Comparison of ENCODE assay signal across 8 cellular contexts in the genomic region with DNA sequence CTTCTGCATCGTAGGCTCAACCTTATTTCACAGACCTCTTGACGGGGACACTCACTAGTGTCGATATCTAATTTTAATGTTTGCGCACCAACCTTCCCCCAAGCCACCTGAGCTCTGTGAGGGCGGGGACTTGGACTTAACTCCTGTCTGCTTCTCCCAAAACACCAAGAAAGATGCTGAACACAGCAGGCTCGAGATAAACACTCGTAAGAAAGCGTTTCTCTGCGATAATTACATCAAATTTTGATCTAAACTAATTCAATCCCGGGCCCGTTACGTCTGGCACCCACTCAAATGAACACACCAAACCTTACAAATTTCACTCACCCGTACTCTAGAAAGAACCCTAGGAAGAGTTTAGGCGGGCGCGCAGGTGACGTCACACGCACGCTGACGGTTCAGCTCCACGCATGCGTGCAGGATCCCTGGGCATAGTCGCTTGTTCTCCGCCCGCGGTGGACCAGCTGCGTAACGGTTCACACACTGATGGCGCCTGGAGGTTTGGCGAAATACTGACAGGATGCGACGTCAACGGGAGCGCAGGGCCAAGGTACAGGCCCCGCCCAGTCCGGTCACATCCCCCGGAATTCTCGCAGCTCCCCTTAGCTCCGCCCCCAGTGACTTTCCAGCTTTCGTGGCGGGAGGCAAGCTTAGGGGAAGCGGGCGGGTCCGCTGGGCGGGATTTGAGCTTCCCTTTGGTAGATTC.
A peak's percentile ranks its signal among the peaks of the same experiment; 100 is the strongest.
DNase-seq lines count a peak whose midpoint lies in the region; ATAC-seq and TF ChIP-seq lines count a peak whose summit lies in the region.

A gene with protein sequence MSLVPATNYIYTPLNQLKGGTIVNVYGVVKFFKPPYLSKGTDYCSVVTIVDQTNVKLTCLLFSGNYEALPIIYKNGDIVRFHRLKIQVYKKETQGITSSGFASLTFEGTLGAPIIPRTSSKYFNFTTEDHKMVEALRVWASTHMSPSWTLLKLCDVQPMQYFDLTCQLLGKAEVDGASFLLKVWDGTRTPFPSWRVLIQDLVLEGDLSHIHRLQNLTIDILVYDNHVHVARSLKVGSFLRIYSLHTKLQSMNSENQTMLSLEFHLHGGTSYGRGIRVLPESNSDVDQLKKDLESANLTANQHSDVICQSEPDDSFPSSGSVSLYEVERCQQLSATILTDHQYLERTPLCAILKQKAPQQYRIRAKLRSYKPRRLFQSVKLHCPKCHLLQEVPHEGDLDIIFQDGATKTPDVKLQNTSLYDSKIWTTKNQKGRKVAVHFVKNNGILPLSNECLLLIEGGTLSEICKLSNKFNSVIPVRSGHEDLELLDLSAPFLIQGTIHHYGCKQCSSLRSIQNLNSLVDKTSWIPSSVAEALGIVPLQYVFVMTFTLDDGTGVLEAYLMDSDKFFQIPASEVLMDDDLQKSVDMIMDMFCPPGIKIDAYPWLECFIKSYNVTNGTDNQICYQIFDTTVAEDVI (minus strand): TSS at position 359 of the 706 bp plus-strand sequence. CDS start 32,652 bp downstream, outside the sequence.

- peak; percentile 100 for ATAC-seq in GM19025 (IDR thresholded peaks at IDR 0.05; ENCODE audit: low read depth, unreplicated experiment)
- peak; percentile 100 for ATAC-seq in HG03342 (IDR thresholded peaks at IDR 0.05; ENCODE audit: unreplicated experiment)
- ATAC-seq in central memory CD8-positive, alpha-beta T cell (replicated peaks; ENCODE audit: extremely low read depth, poor library complexity, severe bottlenecking) = peak; percentile 98

- peak within 1 kb of the TSS; percentile 96 for H3K27ac Mint-ChIP-seq in central memory CD8-positive, alpha-beta T cell (ENCODE audit: low read depth)

- peak within 1 kb of the TSS; percentile 85 for H3K4me3 ChIP-seq in AG09309 (ENCODE audit: control insufficient read depth, low read depth, low read length)

- TF ChIP-seq CTCF in AG09309 (IDR thresholded peaks at IDR 0.05; ENCODE audit: control insufficient read depth, insufficient read depth, low read depth, low read length, missing control alignments) = no peak

- peak; percentile 98 for DNase-seq in AG09309 (ENCODE audit: low read depth)
- DNase-seq in NCI-H446 (lab: John Stamatoyannopoulos, UW) = peak; percentile 95 to 99
- peak; percentile 94 for DNase-seq in activated CD4-positive, CD25-positive, alpha-beta regulatory T cell treated with anti-CD3 and anti-CD28 coated beads, Interleukin-2, amount 50 U/mL, for 16 hours (ENCODE audit: low read depth, low spot score)
- peak; percentile 91 to 94 for DNase-seq in central memory CD8-positive, alpha-beta T cell (ENCODE audit: low spot score in 2 of 2)
- DNase-seq in iris pigment epithelial cell (ENCODE audit: low read depth) = peak; percentile 100
- DNase-seq in stimulated activated CD4-positive, alpha-beta T cell treated with anti-CD3 and anti-CD28 coated beads, Interleukin-12 subunit alpha, Interleukin-12 subunit beta, amount 100 ng/mL, for 24 hours (ENCODE audit: low read depth in 2 of 2) = peak; percentile 95 to 97

- peak within 1 kb of the TSS; percentile 96 for H3K4me3 Mint-ChIP-seq in central memory CD8-positive, alpha-beta T cell

- no peaks in the 10 kb centered on the region for H3K9me3 Mint-ChIP-seq in central memory CD8-positive, alpha-beta T cell

- H3K4me1 Mint-ChIP-seq in central memory CD8-positive, alpha-beta T cell = peaks cover 40% of the 10 kb centered on the region

- no peaks in the 10 kb centered on the region for H3K27me3 Mint-ChIP-seq in central memory CD8-positive, alpha-beta T cell

- peaks cover 13% of the 10 kb centered on the region for H3K36me3 Mint-ChIP-seq in central memory CD8-positive, alpha-beta T cell (ENCODE audit: insufficient read depth)

Comparison
In these comparisons a context has a peak if more than half of its experiments do, and no peak if none do; other contexts are left out.
1. Peak in every context shown above with its lines: DNase-seq, ATAC-seq and H3K4me3 ChIP-seq.